ENCODE assay signal across 8 cellular contexts in genomic region chr15:99015677-99016568, GRCh38. TPM values are rescaled to one million over a fixed set of nuclear protein-coding genes. Genes with fewer than 3 reads are reported as not detected.
A peak's percentile ranks its signal among the peaks of the same experiment; 100 is the strongest.
DNase-seq lines count a peak whose midpoint lies in the region; ATAC-seq, FAIRE-seq and TF ChIP-seq lines count a peak whose summit lies in the region.

No MANE protein-coding gene starts in this region.

- H3K4me1 Mint-ChIP-seq in T-helper 2 cell treated with Interferon-gamma antibody and Interleukin-4, amounts not matched to agents 5 μg/mL and 100 μg/mL, for 36 hours (ENCODE audit: low read depth), result no peaks in the 10 kb centered on the region

- no peak for FAIRE-seq in kidney (lab: Jason Lieb, UNC)

- no peaks in the 10 kb centered on the region for H3K36me3 Mint-ChIP-seq in T-helper 2 cell treated with Interferon-gamma antibody and Interleukin-4, amounts not matched to agents 5 μg/mL and 100 μg/mL, for 36 hours (ENCODE audit: low read depth)

- no peak for DNase-seq in T-helper 2 cell treated with Interferon-gamma antibody and Interleukin-4, amounts not matched to agents 5 μg/mL and 100 μg/mL, for 36 hours (ENCODE audit: low spot score)
- DNase-seq in T-helper 2 cell (no peak), astrocyte of the cerebellum (ENCODE audit: low read depth) (no peak), kidney (peak; percentile 77), suprapubic skin (ENCODE audit: low spot score in 2 of 2) (no peak), NCI-H146 (lab: John Stamatoyannopoulos, UW) (no peak)

- H3K9me3 ChIP-seq in kidney (ENCODE audit: control insufficient read depth in 1 of 2, low read length in 2 of 2) (no peaks in the 10 kb centered on the region), suprapubic skin (no peaks in the 10 kb centered on the region)

- in situ Hi-C loops in astrocyte of the cerebellum (cut with HindIII; ENCODE audit: low sequenced_read_pairs), result no loop called here

- H3K27me3 Mint-ChIP-seq in T-helper 2 cell treated with Interferon-gamma antibody and Interleukin-4, amounts not matched to agents 5 μg/mL and 100 μg/mL, for 36 hours (ENCODE audit: low read depth), result peaks cover 36% of the 10 kb centered on the region

- H3K9me3 Mint-ChIP-seq in T-helper 2 cell treated with Interferon-gamma antibody and Interleukin-4, amounts not matched to agents 5 μg/mL and 100 μg/mL, for 36 hours, result no peaks in the 10 kb centered on the region

- H3K36me3 ChIP-seq in kidney (ENCODE audit: control insufficient read depth in 1 of 2, insufficient read depth in 2 of 2, low read length in 2 of 2), result no peaks in the 10 kb centered on the region
- no peaks in the 10 kb centered on the region for H3K36me3 ChIP-seq in suprapubic skin

- H3K27ac ChIP-seq in kidney (ENCODE audit: low read depth in 2 of 2, low read length in 2 of 2), result no peak overlapping the region
- peak overlapping the region; percentile 78 for H3K27ac ChIP-seq in suprapubic skin

- no peaks in the 10 kb centered on the region for H3K4me1 ChIP-seq in kidney (ENCODE audit: control insufficient read depth in 1 of 2, insufficient read depth in 1 of 2, low read depth in 1 of 2, low read length in 2 of 2)
- H3K4me1 ChIP-seq in suprapubic skin, result peaks cover 29% of the 10 kb centered on the region

- no peak for TF ChIP-seq POLR2A in suprapubic skin (IDR thresholded peaks at IDR 0.05)

- no peak for TF ChIP-seq CTCF in astrocyte of the cerebellum (IDR thresholded peaks at IDR 0.05; ENCODE audit: low read depth, low read length, missing control alignments)
- TF ChIP-seq CTCF in kidney (IDR thresholded peaks at IDR 0.05; ENCODE audit: borderline replicate concordance, extremely low read depth, insufficient read depth), result no peak
- no peak for TF ChIP-seq CTCF in suprapubic skin (IDR thresholded peaks at IDR 0.05)

- H3K27ac Mint-ChIP-seq in T-helper 2 cell treated with Interferon-gamma antibody and Interleukin-4, amounts not matched to agents 5 μg/mL and 100 μg/mL, for 36 hours, result no peak overlapping the region

- peak overlapping the region in 1 of 2 donors; percentile 40 for H3K9ac ChIP-seq in kidney (ENCODE audit: low read length in 2 of 2)

- TF ChIP-seq EP300 in suprapubic skin (IDR thresholded peaks at IDR 0.05), result no peak

- H3K27me3 ChIP-seq in suprapubic skin, result peaks cover 7% of the 10 kb centered on the region

- WGBS in suprapubic skin, result 66% methylated on average over 39 of the region's 43 CpGs

- intact Hi-C loops in kidney (cut with DNase I), result no loop called here

- ATAC-seq in HG03039 (IDR thresholded peaks at IDR 0.05; ENCODE audit: unreplicated experiment), result no peak
- ATAC-seq in GM18498 (IDR thresholded peaks at IDR 0.05; ENCODE audit: unreplicated experiment), result no peak

- peak overlapping the region; percentile 34 for H3K4me3 Mint-ChIP-seq in T-helper 2 cell treated with Interferon-gamma antibody and Interleukin-4, amounts not matched to agents 5 μg/mL and 100 μg/mL, for 36 hours

- H3K4me3 ChIP-seq in astrocyte of the cerebellum (ENCODE audit: low read depth, low read length), result peak overlapping the region; percentile 53
- H3K4me3 ChIP-seq in kidney (ENCODE audit: low read length in 2 of 2), result peak overlapping the region; percentile 34 to 61
- peak overlapping the region; percentile 75 for H3K4me3 ChIP-seq in suprapubic skin

RNA-seq across cellular contexts. Expression of gene PGPEP1L, which starts 8.3 kb away (rescaled TPM):
- 1.1 TPM for total RNA-seq in kidney
- 1.1 TPM for polyA plus RNA-seq in kidney (ENCODE audit: insufficient read depth, low read depth, low replicate concordance)
- not detected for total RNA-seq in suprapubic skin
